18 cellular contexts compared by ENCODE assay signal in genomic region chr2:213224366-213224765, GRCh38. TPM values are rescaled to one million over a fixed set of nuclear protein-coding genes. Genes with fewer than 3 reads are reported as not detected.
DNase-seq lines count a peak whose midpoint lies in the region; ATAC-seq, FAIRE-seq and TF ChIP-seq lines count a peak whose summit lies in the region.
"Had no signal": no experiment of that assay in that cellular context is flagged by ENCODE, and none has a peak within 500 bp of the region (broad histone marks: within the 10 kb centered on the region; RNA-seq: fewer than 3 reads in every experiment).

No MANE protein-coding gene starts in this region.

- peaks cover 4% of the 10 kb centered on the region for H3K4me1 Mint-ChIP-seq in activated CD4-positive, alpha-beta T cell treated with anti-CD3 and anti-CD28 coated beads, Interleukin-2, amount 10 ng/mL, durations not matched to agents 7 days and 5 days
- peaks cover 3 to 4% of the 10 kb centered on the region in 2 donors for H3K4me1 Mint-ChIP-seq in effector memory CD8-positive, alpha-beta T cell (ENCODE audit: low read depth in 2 of 2)

- H3K4me3 Mint-ChIP-seq in activated CD4-positive, alpha-beta T cell treated with anti-CD3 and anti-CD28 coated beads, Interleukin-2, amount 10 ng/mL, durations not matched to agents 7 days and 5 days = no peak overlapping the region
- no peak overlapping the region for H3K4me3 Mint-ChIP-seq in effector memory CD8-positive, alpha-beta T cell

- CTCF ChIA-PET in activated CD4-positive, alpha-beta T cell treated with anti-CD3 and anti-CD28 coated beads, Interleukin-2, amount 10 ng/mL, durations not matched to agents 7 days and 5 days (lab: Charles Lee) = interaction anchor here (1.2 kb wide), 1 partner anchor 12 kb away, joined by 4 read pairs; no protein-coding TSS in a partner anchor

- TF ChIP-seq CTCF in D721Med (IDR thresholded peaks at IDR 0.05; ENCODE audit: insufficient read depth, missing control alignments) = no peak
- TF ChIP-seq CTCF in RWPE2 (IDR thresholded peaks at IDR 0.05; ENCODE audit: poor library complexity, severe bottlenecking) = no peak
- no peak for TF ChIP-seq CTCF in fibroblast of mammary gland (conservative IDR thresholded peaks at IDR 0.05; ENCODE audit: control insufficient read depth, insufficient read depth, low read depth, low read length)

- no peaks in the 10 kb centered on the region for H3K36me3 ChIP-seq in RWPE2 (ENCODE audit: low read depth)
- H3K36me3 ChIP-seq: SJSA1 had no signal

- no peaks in the 10 kb centered on the region for H3K9me3 Mint-ChIP-seq in activated CD4-positive, alpha-beta T cell treated with anti-CD3 and anti-CD28 coated beads, Interleukin-2, amount 10 ng/mL, durations not matched to agents 7 days and 5 days
- H3K9me3 Mint-ChIP-seq in effector memory CD8-positive, alpha-beta T cell = no peaks in the 10 kb centered on the region

- H3K27me3 Mint-ChIP-seq in activated CD4-positive, alpha-beta T cell treated with anti-CD3 and anti-CD28 coated beads, Interleukin-2, amount 10 ng/mL, durations not matched to agents 7 days and 5 days = no peaks in the 10 kb centered on the region
- H3K27me3 Mint-ChIP-seq in effector memory CD8-positive, alpha-beta T cell = no peaks in the 10 kb centered on the region

- no peaks in the 10 kb centered on the region for H3K9me3 ChIP-seq in RWPE2 (ENCODE audit: severe bottlenecking)
- H3K9me3 ChIP-seq: A549, SJSA1 had no signal

- no peak overlapping the region for H3K27ac ChIP-seq in RWPE2 (ENCODE audit: poor library complexity, severe bottlenecking)
- H3K27ac ChIP-seq: A549, SJSA1 had no signal

- FAIRE-seq in D721Med (lab: Jason Lieb, UNC) = peak; percentile 29
- FAIRE-seq: A549, G401.6 had no signal

- no peak overlapping the region for H3K27ac Mint-ChIP-seq in activated CD4-positive, alpha-beta T cell treated with anti-CD3 and anti-CD28 coated beads, Interleukin-2, amount 10 ng/mL, durations not matched to agents 7 days and 5 days
- H3K27ac Mint-ChIP-seq in effector memory CD8-positive, alpha-beta T cell = no peak overlapping the region

- POLR2A ChIA-PET in activated CD4-positive, alpha-beta T cell treated with anti-CD3 and anti-CD28 coated beads, Interleukin-2, amount 10 ng/mL, durations not matched to agents 7 days and 5 days (lab: Charles Lee) = no interaction called here

- H3K4me1 ChIP-seq in RWPE2 (ENCODE audit: insufficient read depth, poor library complexity, severe bottlenecking) = peaks cover 7% of the 10 kb centered on the region
- H3K4me1 ChIP-seq: A549 had no signal

- no peaks in the 10 kb centered on the region for H3K27me3 ChIP-seq in RWPE2 (ENCODE audit: insufficient read depth, poor library complexity, severe bottlenecking)
- H3K27me3 ChIP-seq: SJSA1 had no signal

- H3K4me3 ChIP-seq in RWPE2 (ENCODE audit: severe bottlenecking) (no peak overlapping the region), fibroblast of mammary gland (ENCODE audit: control insufficient read depth, low read depth, low read length) (no peak overlapping the region)
- H3K4me3 ChIP-seq: A549, SJSA1 had no signal

- no peaks in the 10 kb centered on the region for H3K36me3 Mint-ChIP-seq in activated CD4-positive, alpha-beta T cell treated with anti-CD3 and anti-CD28 coated beads, Interleukin-2, amount 10 ng/mL, durations not matched to agents 7 days and 5 days (ENCODE audit: low read depth)
- no peaks in the 10 kb centered on the region for H3K36me3 Mint-ChIP-seq in effector memory CD8-positive, alpha-beta T cell (ENCODE audit: insufficient read depth)

- ATAC-seq in RWPE2 (ENCODE audit: low read depth) = peak; percentile 48; the same call in 1 of the 3 replicates
- no peak for ATAC-seq in GM21360 (IDR thresholded peaks at IDR 0.05; ENCODE audit: unreplicated experiment)
- ATAC-seq in effector memory CD8-positive, alpha-beta T cell (replicated peaks) = no peak
- ATAC-seq: A549 had no signal

- DNase-seq in D721Med (ENCODE audit: insufficient read length, low spot score) (no peak), HT1080 (ENCODE audit: low read depth) (peak; percentile 29), RWPE2 (ENCODE audit: low spot score) (no peak), fibroblast of mammary gland (ENCODE audit: low read depth) (peak; percentile 41), kidney glomerular epithelial cell (lab: John Stamatoyannopoulos, UW) (no peak)
- no peak for DNase-seq in activated CD4-positive, alpha-beta T cell treated with anti-CD3 and anti-CD28 coated beads, Interleukin-2, amount 10 ng/mL, durations not matched to agents 7 days and 5 days
- DNase-seq in effector memory CD8-positive, alpha-beta T cell = no peak
- DNase-seq: AML-193, Kasumi-1, NCI-H1436 treated with DMSO at 0.1 percent for 48 hours, NCI-H510A, NCI-H82, RPMI8226, SW 1271 had no signal

RNA-seq across cellular contexts. Expression of gene SPAG16, which starts 59.9 kb away (rescaled TPM):
- 11.8 and 15.4 TPM in 2 replicates for total RNA-seq in HT1080 (2014; rRNA removed; shearing (Covaris generic))
- 24.4 and 25.2 TPM in 2 replicates for polyA plus RNA-seq in HT1080 (2015; cell fraction: cytosol; rRNA removed)
- polyA plus RNA-seq in HT1080 (2015; cell fraction: nucleus; rRNA removed) = 12.4 and 15.4 TPM in 2 replicates
- 10 to 100 TPM; 10.6 to 10.7 TPM for total RNA-seq in activated CD4-positive, alpha-beta T cell treated with anti-CD3 and anti-CD28 coated beads, Interleukin-2, amount 10 ng/mL, durations not matched to agents 7 days and 5 days

Comparison
In these comparisons a context has a peak if more than half of its experiments do, and no peak if none do; other contexts are left out.
1. DNase-seq: peak in HT1080 (single experiment) and fibroblast of mammary gland (single experiment); none in D721Med (single experiment), RWPE2 (single experiment), activated CD4-positive, alpha-beta T cell treated with anti-CD3 and anti-CD28 coated beads, Interleukin-2, amount 10 ng/mL, durations not matched to agents 7 days and 5 days (single experiment), effector memory CD8-positive, alpha-beta T cell (0 of 3) and kidney glomerular epithelial cell (single experiment).